Comparison of ENCODE assay signal across 13 cellular contexts in genomic region chr6:169172435-169172834, GRCh38.
DNase-seq lines count a peak whose midpoint lies in the region; ATAC-seq and TF ChIP-seq lines count a peak whose summit lies in the region.
"Had no signal": no experiment of that assay in that cellular context is flagged by ENCODE, and none has a peak within 500 bp of the region (broad histone marks: within the 10 kb centered on the region; RNA-seq: fewer than 3 reads in every experiment).

No MANE protein-coding gene starts in this region.

- no peaks in the 10 kb centered on the region for H3K9me3 ChIP-seq in HEK293 (ENCODE audit: control insufficient read depth, insufficient read depth, low read depth, low read length)
- H3K9me3 ChIP-seq in adrenal gland (replicated peaks in 1 of 3): no peaks in the 10 kb centered on the region
- no peaks in the 10 kb centered on the region for H3K9me3 ChIP-seq in BE2C
- H3K9me3 ChIP-seq: lower lobe of right lung had no signal

- intact Hi-C loops in adrenal gland (cut with DNase I): no loop called here
- intact Hi-C loops in left cardiac atrium (cut with DNase I): no loop called here

- H3K27ac ChIP-seq in HEK293 (ENCODE audit: extremely low read depth, low read depth, low read length) (no peak overlapping the region), adrenal gland (peak overlapping the region in 1 of 5 donors; percentile 74)
- H3K27ac ChIP-seq: lower lobe of right lung had no signal

- ATAC-seq in left cardiac atrium (peak in 1 of 2 donors; percentile 21), GM21619 (IDR thresholded peaks at IDR 0.05; ENCODE audit: unreplicated experiment) (no peak), HG03097 (IDR thresholded peaks at IDR 0.05; ENCODE audit: low FRiP score, unreplicated experiment) (no peak)
- ATAC-seq: K562; lower lobe of right lung; stimulated activated naive CD8-positive, alpha-beta T cell treated with anti-CD3 and anti-CD28 coated beads, Interleukin-15, amount 100 ng/mL, for 72 hours had no signal

- no peak for TF ChIP-seq CTCF in HEK293 (tag by site-specific recombination; IDR thresholded peaks at IDR 0.05)
- no peak for TF ChIP-seq CTCF in adrenal gland (IDR thresholded peaks at IDR 0.05)
- TF ChIP-seq CTCF in GM20000 (IDR thresholded peaks at IDR 0.05; ENCODE audit: extremely low read depth, missing control alignments): no peak
- TF ChIP-seq CTCF in BE2C (IDR thresholded peaks at IDR 0.05; ENCODE audit: low read depth, low read length): no peak

- H3K4me3 ChIP-seq in HEK293 (ENCODE audit: low read depth, low read length) (no peak overlapping the region), adrenal gland (no peak overlapping the region), BE2C (ENCODE audit: low read depth, low read length) (no peak overlapping the region)
- H3K4me3 ChIP-seq: K562, lower lobe of right lung had no signal

- H3K4me1 ChIP-seq in HEK293 (ENCODE audit: control insufficient read depth, insufficient read depth, low read length): no peaks in the 10 kb centered on the region
- no peaks in the 10 kb centered on the region for H3K4me1 ChIP-seq in adrenal gland (replicated peaks in 1 of 2)
- peaks cover 4% of the 10 kb centered on the region; the same call in 1 of the 2 replicates for H3K4me1 ChIP-seq in BE2C
- H3K4me1 ChIP-seq: lower lobe of right lung had no signal

- no peak for TF ChIP-seq POLR2A in adrenal gland (IDR thresholded peaks at IDR 0.05)

- CTCF ChIA-PET in HEK293 (lab: Yijun Ruan, JAX): no interaction called here

- DNase-seq in adrenal gland (peak in 4 of 7 donors; percentile 16 to 54 (median 47)), left cardiac atrium (peak; percentile 89), stromal cell of bone marrow (ENCODE audit: low read depth) (peak; percentile 76), GM20000 (ENCODE audit: low spot score) (no peak), BE2C (no peak)
- DNase-seq: effector CD8-positive, alpha-beta T cell; lower lobe of right lung; NCI-H510A; stimulated activated naive CD8-positive, alpha-beta T cell treated with anti-CD3 and anti-CD28 coated beads, Interleukin-15, amount 100 ng/mL, for 72 hours had no signal

- no peaks in the 10 kb centered on the region for H3K27me3 ChIP-seq in adrenal gland
- H3K27me3 ChIP-seq in BE2C: no peaks in the 10 kb centered on the region

- POLR2A ChIA-PET in HEK293 (lab: Yijun Ruan, JAX): no interaction called here

- WGBS in adrenal gland, 4 donors: 52 to 70% (median 61%) methylated on average over 13 of the region's 13 CpGs

- no peaks in the 10 kb centered on the region for H3K36me3 ChIP-seq in HEK293 (ENCODE audit: control insufficient read depth in 2 of 2, insufficient read depth in 1 of 2, low read length in 2 of 2)
- no peaks in the 10 kb centered on the region for H3K36me3 ChIP-seq in adrenal gland (replicated peaks in 1 of 2)
- no peaks in the 10 kb centered on the region for H3K36me3 ChIP-seq in BE2C
- H3K36me3 ChIP-seq: lower lobe of right lung had no signal

TF ChIP-seq in HEK293, 187 proteins besides CTCF, POLR2A, EP300 and RAD21:
- TF ChIP-seq WT1 (tag by site-specific recombination; IDR thresholded peaks at IDR 0.05) (no peak), ZNF133 (tag by site-specific recombination; IDR thresholded peaks at IDR 0.05) (no peak), PRDM10 (tag by site-specific recombination; IDR thresholded peaks at IDR 0.05) (peak; percentile 33; the same call in 1 of the 2 replicates), ZNF114 (tag by site-specific recombination; IDR thresholded peaks at IDR 0.05) (no peak), ZNF169 (tag by site-specific recombination; IDR thresholded peaks at IDR 0.05) (no peak)
- TF ChIP-seq, protein P1, sequence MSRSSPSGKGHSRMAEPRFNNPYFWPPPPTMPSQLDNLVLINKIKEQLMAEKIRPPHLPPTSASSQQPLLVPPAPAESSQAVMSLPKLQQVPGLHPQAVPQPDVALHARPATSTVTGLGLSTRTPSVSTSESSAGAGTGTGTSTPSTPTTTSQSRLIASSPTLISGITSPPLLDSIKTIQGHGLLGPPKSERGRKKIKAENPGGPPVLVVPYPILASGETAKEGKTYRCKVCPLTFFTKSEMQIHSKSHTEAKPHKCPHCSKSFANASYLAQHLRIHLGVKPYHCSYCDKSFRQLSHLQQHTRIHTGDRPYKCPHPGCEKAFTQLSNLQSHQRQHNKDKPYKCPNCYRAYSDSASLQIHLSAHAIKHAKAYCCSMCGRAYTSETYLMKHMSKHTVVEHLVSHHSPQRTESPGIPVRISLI (tag by site-specific recombination; IDR thresholded peaks at IDR 0.05): no peak

Comparison
In these comparisons a context has a peak if more than half of its experiments do, and no peak if none do; other contexts are left out.
1. DNase-seq: peak in adrenal gland (4 of 7), left cardiac atrium (single experiment) and stromal cell of bone marrow (single experiment); none in GM20000 (single experiment) and BE2C (single experiment).